ENCODE assay signal across 13 cellular contexts in genomic region chr5:120258123-120258522, GRCh38.
DNase-seq lines count a peak whose midpoint lies in the region; ATAC-seq and TF ChIP-seq lines count a peak whose summit lies in the region.
"Had no signal": no experiment of that assay in that cellular context is flagged by ENCODE, and none has a peak within 500 bp of the region (broad histone marks: within the 10 kb centered on the region; RNA-seq: fewer than 3 reads in every experiment).

No MANE protein-coding gene starts in this region.

- ATAC-seq in HG02571 (IDR thresholded peaks at IDR 0.05; ENCODE audit: unreplicated experiment), result peak; percentile 64
- peak; percentile 46 to 67 for ATAC-seq in stimulated activated naive B cell treated with anti-CD40 and anti-IgM and Interleukin-4, amounts not matched to agents 10 μg/mL and 1 μg/mL and 100 μg/mL, for 72 hours (replicated peaks)
- ATAC-seq: activated naive CD4-positive, alpha-beta T cell treated with anti-CD3 and anti-CD28 coated beads, Interleukin-2, amount 50 U/mL, for 72 hours had no signal

- no peak overlapping the region for H3K4me3 Mint-ChIP-seq in stimulated activated naive B cell treated with anti-CD40 and anti-IgM and Interleukin-4, amounts not matched to agents 10 μg/mL and 1 μg/mL and 100 μg/mL, for 72 hours
- H3K4me3 Mint-ChIP-seq: activated CD4-positive, alpha-beta T cell treated with anti-CD3 and anti-CD28 coated beads, Interleukin-2, amount 10 ng/mL, durations not matched to agents 24 days and 14 days had no signal

- peak; percentile 77 for DNase-seq in NOMO-1 treated with dmso at 0.1 percent for 144 hours (lab: John Stamatoyannopoulos, UW; ENCODE audit: unreplicated experiment)
- peak; percentile 69 for DNase-seq in fibroblast of villous mesenchyme (ENCODE audit: low read depth)
- no peak for DNase-seq in stimulated activated naive B cell treated with anti-CD40 and anti-IgM and Interleukin-4, amounts not matched to agents 10 μg/mL and 1 μg/mL and 100 μg/mL, for 72 hours
- DNase-seq in stimulated activated naive CD4-positive, alpha-beta T cell treated with Interleukin-2 at 50 U/mL for 16 hours (lab: John Stamatoyannopoulos, UW), result no peak
- no peak for DNase-seq in substantia nigra (lab: John Stamatoyannopoulos, UW)
- no peak for DNase-seq in SHP77 treated with DMSO at 0.1 percent for 48 hours (lab: John Stamatoyannopoulos, UW)
- DNase-seq: activated CD4-positive, alpha-beta T cell treated with anti-CD3 and anti-CD28 coated beads, Interleukin-2, amount 10 ng/mL, durations not matched to agents 24 days and 14 days; DND-41; NCI-H1092; posterior cingulate gyrus had no signal

- no peaks in the 10 kb centered on the region for H3K9me3 Mint-ChIP-seq in stimulated activated naive B cell treated with anti-CD40 and anti-IgM and Interleukin-4, amounts not matched to agents 10 μg/mL and 1 μg/mL and 100 μg/mL, for 72 hours
- H3K9me3 Mint-ChIP-seq: activated CD4-positive, alpha-beta T cell treated with anti-CD3 and anti-CD28 coated beads, Interleukin-2, amount 10 ng/mL, durations not matched to agents 24 days and 14 days had no signal

- H3K27ac ChIP-seq in substantia nigra (ENCODE audit: low read depth, low read length, poor library complexity, severe bottlenecking), result no peak overlapping the region
- H3K27ac ChIP-seq: RWPE1 had no signal

- no peak overlapping the region for H3K4me3 ChIP-seq in fibroblast of villous mesenchyme (ENCODE audit: low read depth, low read length)

- TF ChIP-seq CTCF in fibroblast of villous mesenchyme (IDR thresholded peaks at IDR 0.05; ENCODE audit: insufficient read depth, low read depth, low read length), result no peak

- no peaks in the 10 kb centered on the region for H3K27me3 Mint-ChIP-seq in stimulated activated naive B cell treated with anti-CD40 and anti-IgM and Interleukin-4, amounts not matched to agents 10 μg/mL and 1 μg/mL and 100 μg/mL, for 72 hours
- H3K27me3 Mint-ChIP-seq: activated CD4-positive, alpha-beta T cell treated with anti-CD3 and anti-CD28 coated beads, Interleukin-2, amount 10 ng/mL, durations not matched to agents 24 days and 14 days had no signal

- H3K4me1 Mint-ChIP-seq in stimulated activated naive B cell treated with anti-CD40 and anti-IgM and Interleukin-4, amounts not matched to agents 10 μg/mL and 1 μg/mL and 100 μg/mL, for 72 hours, result no peaks in the 10 kb centered on the region
- H3K4me1 Mint-ChIP-seq: activated CD4-positive, alpha-beta T cell treated with anti-CD3 and anti-CD28 coated beads, Interleukin-2, amount 10 ng/mL, durations not matched to agents 24 days and 14 days had no signal

- H3K36me3 Mint-ChIP-seq in stimulated activated naive B cell treated with anti-CD40 and anti-IgM and Interleukin-4, amounts not matched to agents 10 μg/mL and 1 μg/mL and 100 μg/mL, for 72 hours, result no peaks in the 10 kb centered on the region
- H3K36me3 Mint-ChIP-seq: activated naive CD4-positive, alpha-beta T cell treated with anti-CD3 and anti-CD28 coated beads, Interleukin-2, amount 50 U/mL, for 72 hours had no signal

- no peak overlapping the region for H3K27ac Mint-ChIP-seq in stimulated activated naive B cell treated with anti-CD40 and anti-IgM and Interleukin-4, amounts not matched to agents 10 μg/mL and 1 μg/mL and 100 μg/mL, for 72 hours
- H3K27ac Mint-ChIP-seq: activated CD4-positive, alpha-beta T cell treated with anti-CD3 and anti-CD28 coated beads, Interleukin-2, amount 10 ng/mL, durations not matched to agents 24 days and 14 days; activated naive CD4-positive, alpha-beta T cell treated with anti-CD3 and anti-CD28 coated beads, Interleukin-2, amount 50 U/mL, for 72 hours had no signal

Comparison
In these comparisons a context has a peak if more than half of its experiments do, and no peak if none do; other contexts are left out.
1. DNase-seq: peak in NOMO-1 treated with dmso at 0.1 percent for 144 hours (single experiment) and fibroblast of villous mesenchyme (single experiment); none in stimulated activated naive B cell treated with anti-CD40 and anti-IgM and Interleukin-4, amounts not matched to agents 10 μg/mL and 1 μg/mL and 100 μg/mL, for 72 hours (single experiment), stimulated activated naive CD4-positive, alpha-beta T cell treated with Interleukin-2 at 50 U/mL for 16 hours (single experiment), substantia nigra (0 of 49) and SHP77 treated with DMSO at 0.1 percent for 48 hours (single experiment).